8 cellular contexts compared by ENCODE assay signal in the genomic region with DNA sequence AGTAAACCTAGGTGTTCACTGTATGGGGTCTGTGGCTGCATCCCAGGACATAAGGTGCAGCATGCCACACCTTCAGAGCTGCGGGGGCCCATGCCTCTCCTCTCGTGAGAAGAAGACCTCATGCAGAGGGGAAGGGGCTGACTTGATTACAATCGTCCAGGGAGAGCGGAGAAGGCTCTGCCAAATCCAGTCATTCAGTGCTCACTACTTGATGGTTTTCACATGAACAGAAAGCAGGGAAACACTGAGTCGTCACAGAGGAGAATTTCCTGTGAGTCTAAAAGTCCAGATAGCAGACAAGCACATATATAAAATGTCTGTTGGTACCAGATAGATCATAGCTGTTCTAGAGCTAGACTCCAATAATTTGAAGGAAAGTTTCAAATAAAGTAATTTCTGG. TPM values are rescaled to one million over a fixed set of nuclear protein-coding genes. Genes with fewer than 3 reads are reported as not detected.
DNase-seq lines count a peak whose midpoint lies in the region; ATAC-seq and TF ChIP-seq lines count a peak whose summit lies in the region.
"Not testable (repeated sequence)": the region's sequence is repeated elsewhere in the genome, so short reads cannot be mapped to it uniquely, and the experiment has no call there.

No MANE protein-coding gene starts in this region.

- DNase-seq in EH (ENCODE audit: low read depth), result peak; percentile 72
- peak in 1 of 2 experiments; percentile 36 for DNase-seq in SJSA1 (ENCODE audit: low read depth in 1 of 2, low spot score in 2 of 2)
- not testable (repeated sequence) for DNase-seq in activated T-cell treated with anti-CD3 and anti-CD28 coated beads, Interleukin-2, amount 50 U/mL, for 24 hours; aorta
- DNase-seq in MCF 10A (ENCODE audit: unreplicated experiment), result peak; percentile 40
- peak; percentile 38 for DNase-seq in fibroblast of gingiva (ENCODE audit: low read depth)
- peak; percentile 89 for DNase-seq in iris pigment epithelial cell (ENCODE audit: low read depth)
- DNase-seq in renal cortical epithelial cell (ENCODE audit: low read depth), result peak; percentile 83

- intact Hi-C loops in MCF 10A (cut with micrococcal nuclease), result not testable (repeated sequence)
- intact Hi-C loops in aorta (cut with DNase I), result loop anchor here in 1 of 2 donors (10.0 kb wide), 1 partner anchor 48 kb away; no protein-coding TSS in a partner anchor

- peak; percentile 6 for ATAC-seq in aorta (ENCODE audit: low FRiP score)

- CTCF ChIA-PET in MCF 10A (lab: Yijun Ruan, JAX), result not testable (repeated sequence)

- TF ChIP-seq CTCF in MCF 10A (IDR thresholded peaks at IDR 0.05; ENCODE audit: unreplicated experiment), result not testable (repeated sequence)

- not testable (repeated sequence) for BruUV-seq in MCF 10A (replicated peaks; lab: Mats Ljungman, UMichigan)

- not testable (repeated sequence) for H3K36me3 ChIP-seq in SJSA1; aorta (ENCODE audit: control insufficient read depth in 1 of 2, insufficient read depth in 2 of 2, low read length in 1 of 2)

- H3K27ac Mint-ChIP-seq in activated T-cell treated with anti-CD3 and anti-CD28 coated beads, Interleukin-2, amount 50 U/mL, for 24 hours, result peak overlapping the region; percentile 79
- H3K27ac Mint-ChIP-seq in MCF 10A (ENCODE audit: low read depth, unreplicated experiment), result not testable (repeated sequence)

- not testable (repeated sequence) for H3K27me3 Mint-ChIP-seq in activated T-cell treated with anti-CD3 and anti-CD28 coated beads, Interleukin-2, amount 50 U/mL, for 24 hours; MCF 10A (ENCODE audit: insufficient read depth, unreplicated experiment)

- H3K4me3 ChIP-seq in SJSA1; aorta (ENCODE audit: low read length in 2 of 2): not testable (repeated sequence)

- WGBS in aorta, 2 donors, result 30 to 47% methylated on average over 5 of the region's 5 CpGs

- POLR2A ChIA-PET in MCF 10A (lab: Yijun Ruan, JAX), result interaction anchor here (0.6 kb wide), 1 partner anchor 136 kb away, joined by 3 read pairs; no protein-coding TSS in a partner anchor

- peaks cover 16% of the 10 kb centered on the region for H3K4me1 ChIP-seq in SJSA1 (replicated peaks)
- H3K4me1 ChIP-seq in aorta (ENCODE audit: control insufficient read depth in 1 of 2, insufficient read depth in 2 of 2, low read length in 2 of 2), result not testable (repeated sequence)

- not testable (repeated sequence) for H3K9me3 ChIP-seq in SJSA1 (replicated peaks); aorta (ENCODE audit: control insufficient read depth, low read length)

- not testable (repeated sequence) for H3K27me3 ChIP-seq in SJSA1 (replicated peaks); aorta (ENCODE audit: control insufficient read depth in 1 of 2, insufficient read depth in 2 of 2, low read length in 1 of 2)

- H3K9me3 Mint-ChIP-seq in activated T-cell treated with anti-CD3 and anti-CD28 coated beads, Interleukin-2, amount 50 U/mL, for 24 hours; MCF 10A (ENCODE audit: unreplicated experiment): not testable (repeated sequence)

- not testable (repeated sequence) for H3K4me3 Mint-ChIP-seq in activated T-cell treated with anti-CD3 and anti-CD28 coated beads, Interleukin-2, amount 50 U/mL, for 24 hours; MCF 10A (ENCODE audit: unreplicated experiment)

- peak overlapping the region; percentile 56 for H3K27ac ChIP-seq in SJSA1
- not testable (repeated sequence) for H3K27ac ChIP-seq in aorta (ENCODE audit: low read depth in 1 of 2, low read length in 2 of 2)

- peaks cover 18% of the 10 kb centered on the region for H3K4me1 Mint-ChIP-seq in activated T-cell treated with anti-CD3 and anti-CD28 coated beads, Interleukin-2, amount 50 U/mL, for 24 hours (ENCODE audit: low read depth)
- peaks cover 18% of the 10 kb centered on the region for H3K4me1 Mint-ChIP-seq in MCF 10A (ENCODE audit: insufficient read depth, unreplicated experiment)

- not testable (repeated sequence) for H3K36me3 Mint-ChIP-seq in activated T-cell treated with anti-CD3 and anti-CD28 coated beads, Interleukin-2, amount 50 U/mL, for 24 hours (ENCODE audit: low read depth)
- H3K36me3 Mint-ChIP-seq in MCF 10A (ENCODE audit: insufficient read depth, unreplicated experiment), result peaks cover 29% of the 10 kb centered on the region

RNA-seq across cellular contexts. Expression of gene SVIL, which starts 52.0 kb away (rescaled TPM):
- 10.2 and 429 TPM in 2 replicates for total RNA-seq in SJSA1 (2014; rRNA removed; shearing (Covaris generic))
- total RNA-seq in MCF 10A (2022) (43.3 and 51.9 TPM in 2 replicates), renal cortical epithelial cell (61.0 and 202 TPM in 2 replicates), aorta (100 to 1,000 TPM; 319 to 374 TPM)
- 100 to 1,000 TPM in 1 of 2 donors, 10 to 100 TPM in 1; 68.4 to 104 TPM for polyA plus RNA-seq in aorta
